Comparison of ENCODE assay signal across 1 cellular context in the genomic region with DNA sequence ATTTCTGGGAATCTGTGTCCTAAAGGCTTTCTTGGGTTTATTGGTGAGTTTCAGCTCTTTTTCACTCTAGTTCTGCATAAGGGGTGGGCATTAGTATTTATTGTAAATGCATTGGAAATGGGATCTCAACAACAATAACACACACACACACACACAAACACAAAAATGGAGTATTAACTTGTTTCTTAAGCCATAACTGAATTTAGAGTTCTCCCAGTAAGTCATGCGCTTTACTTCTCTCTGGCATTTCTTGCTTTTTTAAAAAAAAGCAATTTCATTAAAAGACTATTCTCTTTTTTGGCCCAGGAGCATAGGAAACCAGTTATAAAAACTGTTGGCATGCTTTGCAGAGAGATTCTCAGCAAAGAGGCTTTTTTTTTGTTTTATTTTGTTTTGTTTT.
TF ChIP-seq lines count a peak whose summit lies in the region.

No MANE protein-coding gene starts in this region.

TF ChIP-seq in H1, 55 proteins besides CTCF, POLR2A, EP300 and RAD21 (continued from another document):
- TF ChIP-seq, protein P1, sequence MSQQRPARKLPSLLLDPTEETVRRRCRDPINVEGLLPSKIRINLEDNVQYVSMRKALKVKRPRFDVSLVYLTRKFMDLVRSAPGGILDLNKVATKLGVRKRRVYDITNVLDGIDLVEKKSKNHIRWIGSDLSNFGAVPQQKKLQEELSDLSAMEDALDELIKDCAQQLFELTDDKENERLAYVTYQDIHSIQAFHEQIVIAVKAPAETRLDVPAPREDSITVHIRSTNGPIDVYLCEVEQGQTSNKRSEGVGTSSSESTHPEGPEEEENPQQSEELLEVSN (IDR thresholded peaks at IDR 0.05) = no peak
- no peak for TF ChIP-seq ZNF274 (IDR thresholded peaks at IDR 0.05; ENCODE audit: borderline replicate concordance, extremely low read depth, low read length)
- no peak for TF ChIP-seq CREB1 (IDR thresholded peaks at IDR 0.05)
- TF ChIP-seq SAP30 (IDR thresholded peaks at IDR 0.05; ENCODE audit: insufficient read depth, insufficient replicate concordance, low read length) = no peak
- no peak for TF ChIP-seq MAFK (IDR thresholded peaks at IDR 0.05; ENCODE audit: low read depth, low read length)
- TF ChIP-seq POLR2AphosphoS5 (IDR thresholded peaks at IDR 0.05; ENCODE audit: low read depth, low read length) = no peak
- no peak for TF ChIP-seq RNF2 (IDR thresholded peaks at IDR 0.05; ENCODE audit: borderline replicate concordance, low read depth, low read length, missing control alignments, poor library complexity, severe bottlenecking)
- no peak for TF ChIP-seq RFX5 (IDR thresholded peaks at IDR 0.05; ENCODE audit: borderline replicate concordance, low read depth, low read length)
